In genomic region chr7:84085147-84085546, GRCh38 we compare ENCODE assay signal across 14 cellular contexts.
A peak's percentile ranks its signal among the peaks of the same experiment; 100 is the strongest.
DNase-seq lines count a peak whose midpoint lies in the region; ATAC-seq and TF ChIP-seq lines count a peak whose summit lies in the region.
"Had no signal": no experiment of that assay in that cellular context is flagged by ENCODE, and none has a peak within 500 bp of the region (broad histone marks: within the 10 kb centered on the region; RNA-seq: fewer than 3 reads in every experiment).

No MANE protein-coding gene starts in this region.

- H2BK20ac ChIP-seq in H9 (ENCODE audit: low read depth, low read length, poor library complexity, severe bottlenecking) = no peak overlapping the region

- H2AK5ac ChIP-seq in H9 (ENCODE audit: insufficient read length, low read length) = no peak overlapping the region

- peaks cover 12 to 14% of the 10 kb centered on the region in 2 experiments for H3K4me1 Mint-ChIP-seq in H9

- no peaks in the 10 kb centered on the region for H3K27me3 Mint-ChIP-seq in H9 (ENCODE audit: low read depth)

- no peak overlapping the region for H4K91ac ChIP-seq in H9 (ENCODE audit: insufficient read length, low read depth, low read length)

- TF ChIP-seq CTCF in H9 (conservative IDR thresholded peaks at IDR 0.05) = no peak

- H3K4ac ChIP-seq in H9 (ENCODE audit: low read depth, low read length) = no peak overlapping the region

- no peak overlapping the region for H2BK5ac ChIP-seq in H9 (ENCODE audit: insufficient read length, low read length)

- H3K27ac ChIP-seq in H9 (ENCODE audit: insufficient read length, low read depth, low read length) = no peak overlapping the region
- H3K27ac ChIP-seq: heart right ventricle, KMS-11, lower lobe of right lung, ovary, uterus had no signal

- H3K79me1 ChIP-seq in H9 (ENCODE audit: insufficient read depth, low read depth, low read length, poor library complexity, severe bottlenecking) = no peaks in the 10 kb centered on the region

- no peak overlapping the region for H3K23ac ChIP-seq in H9 (ENCODE audit: insufficient read length, low read depth, low read length)

- no peaks in the 10 kb centered on the region for H3K9me3 ChIP-seq in H9 (ENCODE audit: control insufficient read depth, low read depth, low read length)
- H3K9me3 ChIP-seq: heart right ventricle, lower lobe of right lung, ovary, uterus had no signal

- no peak overlapping the region for H2BK120ac ChIP-seq in H9 (ENCODE audit: low read depth, low read length, poor library complexity, severe bottlenecking)

- no peak overlapping the region for H2AFZ ChIP-seq in H9 (ENCODE audit: low read length)

- no peak overlapping the region for H2BK15ac ChIP-seq in H9 (ENCODE audit: low read depth, low read length)

- ATAC-seq in HG03175 (IDR thresholded peaks at IDR 0.05; ENCODE audit: unreplicated experiment) (no peak), HG03432 (IDR thresholded peaks at IDR 0.05; ENCODE audit: unreplicated experiment) (no peak)
- ATAC-seq: heart right ventricle, lower lobe of right lung had no signal

- no peaks in the 10 kb centered on the region for H3K23me2 ChIP-seq in H9 (ENCODE audit: insufficient read length, low read depth, low read length, poor library complexity, severe bottlenecking)

- no peak overlapping the region for H3T11ph ChIP-seq in H9 (ENCODE audit: low read length)

- H3K4me1 ChIP-seq in H9 (ENCODE audit: insufficient read depth, low read length) = peaks cover 4% of the 10 kb centered on the region; the same call in 1 of the 2 replicates
- H3K4me1 ChIP-seq: lower lobe of right lung, uterus had no signal

- no peaks in the 10 kb centered on the region for H3K79me2 ChIP-seq in H9 (ENCODE audit: insufficient read depth, low read length)

- H3K4me2 ChIP-seq in H9 (ENCODE audit: insufficient read depth, insufficient read length, low read length) = no peak overlapping the region
- H3K4me2 ChIP-seq: KMS-11 had no signal

- H3K27me3 ChIP-seq in H9 (ENCODE audit: insufficient read depth, low read length) = no peaks in the 10 kb centered on the region
- H3K27me3 ChIP-seq: heart right ventricle, ovary had no signal

- peak; percentile 33 for DNase-seq in A172 (ENCODE audit: low spot score)
- no peak for DNase-seq in H9
- DNase-seq in RPMI7951 (ENCODE audit: low read depth) = peak; percentile 65
- peak; percentile 52 for DNase-seq in fibroblast of peridontal ligament (ENCODE audit: extremely low read depth)
- DNase-seq in NCI-H526 treated with DMSO at 0.1 percent for 48 hours (lab: John Stamatoyannopoulos, UW) = no peak
- no peak for DNase-seq in NCI-H345 treated with DMSO at 0.1 percent for 48 hours (lab: John Stamatoyannopoulos, UW; ENCODE audit: unreplicated experiment)
- DNase-seq: heart right ventricle, lower lobe of right lung, ovary, RPMI8226, uterus had no signal

- no peak overlapping the region for H3K4me3 Mint-ChIP-seq in H9

- no peak overlapping the region for H3K18ac ChIP-seq in H9 (ENCODE audit: insufficient read length, low read depth, low read length)

- no peak overlapping the region for H2BK12ac ChIP-seq in H9 (ENCODE audit: insufficient read length, low read depth, low read length)

- H3K56ac ChIP-seq in H9 (ENCODE audit: insufficient read length, low read depth, low read length) = no peak overlapping the region

- no peak overlapping the region for H4K8ac ChIP-seq in H9 (replicated peaks; ENCODE audit: insufficient read length, low read depth, low read length)

- no peak overlapping the region for H3K14ac ChIP-seq in H9 (ENCODE audit: insufficient read depth, low read length)

- WGBS in H9 (ENCODE audit: extremely low coverage, insufficient read length, low lambda C conversion rate) = no CpG with 5 or more reads among the region's 1 CpG

- no peaks in the 10 kb centered on the region for H3K9me3 Mint-ChIP-seq in H9

- no peak overlapping the region for H4K5ac ChIP-seq in H9 (ENCODE audit: insufficient read length, low read depth, low read length)

- no peak overlapping the region for H3K9ac ChIP-seq in H9 (ENCODE audit: extremely low read depth, insufficient read length, low read length)
- H3K9ac ChIP-seq: KMS-11 had no signal

- H4K20me1 ChIP-seq in H9 (ENCODE audit: control insufficient read depth, insufficient read depth, insufficient read length) = no peaks in the 10 kb centered on the region

- H3K27ac Mint-ChIP-seq in H9 = peak overlapping the region in 2 of 3 experiments; percentile 4 to 56; a peak in 3 of 7 replicates

- no peaks in the 10 kb centered on the region; a peak in 1 of 7 replicates for H3K36me3 Mint-ChIP-seq in H9 (ENCODE audit: insufficient read depth in 1 of 3, low read depth in 3 of 3)

Comparison
In these comparisons a context has a peak if more than half of its experiments do, and no peak if none do; other contexts are left out.
1. DNase-seq: peak in A172 (single experiment), RPMI7951 (single experiment) and fibroblast of peridontal ligament (single experiment); none in H9 (single experiment), NCI-H526 treated with DMSO at 0.1 percent for 48 hours (single experiment) and NCI-H345 treated with DMSO at 0.1 percent for 48 hours (single experiment).